In genomic region chr2:202376460-202377307, GRCh38 we compare ENCODE assay signal across 8 cellular contexts. TPM values are rescaled to one million over a fixed set of nuclear protein-coding genes. Genes with fewer than 3 reads are reported as not detected.
DNase-seq lines count a peak whose midpoint lies in the region; ATAC-seq and TF ChIP-seq lines count a peak whose summit lies in the region.

No MANE protein-coding gene starts in this region.

- no peaks in the 10 kb centered on the region for H3K9me3 ChIP-seq in esophagus muscularis mucosa

- DNase-seq in NCI-H1092 treated with DMSO at 0.1 percent for 48 hours (lab: John Stamatoyannopoulos, UW) (peak; percentile 59), NCI-H1092 (lab: John Stamatoyannopoulos, UW) (no peak), NCI-H526 (lab: John Stamatoyannopoulos, UW) (peak; percentile 24 to 82), esophagus muscularis mucosa (ENCODE audit: extremely low spot score) (no peak), naive B cell (peak; percentile 53), superior temporal gyrus (ENCODE audit: extremely low spot score) (peak; percentile 47)
- DNase-seq in activated T-cell treated with anti-CD3 and anti-CD28 coated beads, Interleukin-2, amount 50 U/mL, for 4 hours = peak; percentile 27

- no peaks in the 10 kb centered on the region for H3K36me3 ChIP-seq in esophagus muscularis mucosa

- ATAC-seq in HG02763 (IDR thresholded peaks at IDR 0.05; ENCODE audit: unreplicated experiment) = peak; percentile 12
- ATAC-seq in activated T-cell treated with anti-CD3 and anti-CD28 coated beads, Interleukin-2, amount 50 U/mL, for 4 hours = peak; percentile 49
- ATAC-seq in naive B cell (ENCODE audit: low read depth in 2 of 2) = peak; percentile 38 to 40

- H3K4me3 ChIP-seq in esophagus muscularis mucosa = peak overlapping the region; percentile 79 to 84 (median 82)

- H3K27me3 Mint-ChIP-seq in activated T-cell treated with anti-CD3 and anti-CD28 coated beads, Interleukin-2, amount 50 U/mL, for 4 hours (ENCODE audit: low read depth) = no peaks in the 10 kb centered on the region
- H3K27me3 Mint-ChIP-seq in naive B cell = no peaks in the 10 kb centered on the region

- intact Hi-C loops in esophagus muscularis mucosa (cut with DNase I) = loop anchor here (5.0 to 10.0 kb wide), 2 partner anchors 61 to 158 kb away; no protein-coding TSS in a partner anchor

- H3K36me3 Mint-ChIP-seq in activated T-cell treated with anti-CD3 and anti-CD28 coated beads, Interleukin-2, amount 50 U/mL, for 4 hours (ENCODE audit: insufficient read depth) = no peaks in the 10 kb centered on the region
- H3K36me3 Mint-ChIP-seq in naive B cell = no peaks in the 10 kb centered on the region

- no peak for TF ChIP-seq CTCF in esophagus muscularis mucosa (IDR thresholded peaks at IDR 0.05)

- WGBS in esophagus muscularis mucosa = 1% methylated on average over 34 of the region's 78 CpGs

- TF ChIP-seq EP300 in esophagus muscularis mucosa (IDR thresholded peaks at IDR 0.05) = no peak

- peaks cover 19 to 43% (median 36%) of the 10 kb centered on the region in 4 donors for H3K4me1 ChIP-seq in esophagus muscularis mucosa

- H3K27ac ChIP-seq in esophagus muscularis mucosa (replicated peaks in 1 of 4) = peak overlapping the region; percentile 93 to 98 (median 96)

- no peaks in the 10 kb centered on the region for H3K9me3 Mint-ChIP-seq in activated T-cell treated with anti-CD3 and anti-CD28 coated beads, Interleukin-2, amount 50 U/mL, for 4 hours
- H3K9me3 Mint-ChIP-seq in naive B cell = no peaks in the 10 kb centered on the region

- H3K4me1 Mint-ChIP-seq in activated T-cell treated with anti-CD3 and anti-CD28 coated beads, Interleukin-2, amount 50 U/mL, for 4 hours (ENCODE audit: low read depth) = peaks cover 34% of the 10 kb centered on the region
- H3K4me1 Mint-ChIP-seq in naive B cell = peaks cover 16 to 41% (median 36%) of the 10 kb centered on the region in 3 donors

- peak overlapping the region; percentile 99 for H3K4me3 Mint-ChIP-seq in activated T-cell treated with anti-CD3 and anti-CD28 coated beads, Interleukin-2, amount 50 U/mL, for 4 hours
- H3K4me3 Mint-ChIP-seq in naive B cell = peak overlapping the region; percentile 95 to 100 (median 98)

- H3K27ac Mint-ChIP-seq in naive B cell = peak overlapping the region; percentile 81 to 98 (median 89)

- no peak for TF ChIP-seq POLR2A in esophagus muscularis mucosa (IDR thresholded peaks at IDR 0.05; ENCODE audit: low read depth)

- H3K27me3 ChIP-seq in esophagus muscularis mucosa = no peaks in the 10 kb centered on the region

RNA-seq across cellular contexts. Expression of gene BMPR2, which starts 0.6 kb away (rescaled TPM):
- 1 to 10 TPM; 3.8 to 4.8 (median 3.9) TPM for total RNA-seq in activated T-cell treated with anti-CD3 and anti-CD28 coated beads, Interleukin-2, amount 50 U/mL, for 4 hours
- total RNA-seq in esophagus muscularis mucosa = 10 to 100 TPM; 54.8 to 76.7 (median 67.7) TPM
- 1 to 10 TPM; 1.8 to 5.7 (median 3.1) TPM for polyA plus RNA-seq in naive B cell (ENCODE audit: low read depth in 6 of 6)

Comparison
In these comparisons a context has a peak if more than half of its experiments do, and no peak if none do; other contexts are left out.
1. DNase-seq: peak in NCI-H1092 treated with DMSO at 0.1 percent for 48 hours (single experiment), NCI-H526 (2 of 2), activated T-cell treated with anti-CD3 and anti-CD28 coated beads, Interleukin-2, amount 50 U/mL, for 4 hours (single experiment), naive B cell (single experiment) and superior temporal gyrus (single experiment); none in NCI-H1092 (single experiment) and esophagus muscularis mucosa (single experiment).
2. RNA of gene BMPR2, which starts 0.6 kb away (total RNA-seq): 54.8 to 76.7 TPM in esophagus muscularis mucosa; 3.8 to 4.8 TPM in activated T-cell treated with anti-CD3 and anti-CD28 coated beads, Interleukin-2, amount 50 U/mL, for 4 hours; every median in the first group is over 4 times any median in the second.
3. Peak in every context shown above with its lines, with median percentiles within 50 percentile points of each other: ATAC-seq.